ENCODE assay signal across 9 cellular contexts in the genomic region with DNA sequence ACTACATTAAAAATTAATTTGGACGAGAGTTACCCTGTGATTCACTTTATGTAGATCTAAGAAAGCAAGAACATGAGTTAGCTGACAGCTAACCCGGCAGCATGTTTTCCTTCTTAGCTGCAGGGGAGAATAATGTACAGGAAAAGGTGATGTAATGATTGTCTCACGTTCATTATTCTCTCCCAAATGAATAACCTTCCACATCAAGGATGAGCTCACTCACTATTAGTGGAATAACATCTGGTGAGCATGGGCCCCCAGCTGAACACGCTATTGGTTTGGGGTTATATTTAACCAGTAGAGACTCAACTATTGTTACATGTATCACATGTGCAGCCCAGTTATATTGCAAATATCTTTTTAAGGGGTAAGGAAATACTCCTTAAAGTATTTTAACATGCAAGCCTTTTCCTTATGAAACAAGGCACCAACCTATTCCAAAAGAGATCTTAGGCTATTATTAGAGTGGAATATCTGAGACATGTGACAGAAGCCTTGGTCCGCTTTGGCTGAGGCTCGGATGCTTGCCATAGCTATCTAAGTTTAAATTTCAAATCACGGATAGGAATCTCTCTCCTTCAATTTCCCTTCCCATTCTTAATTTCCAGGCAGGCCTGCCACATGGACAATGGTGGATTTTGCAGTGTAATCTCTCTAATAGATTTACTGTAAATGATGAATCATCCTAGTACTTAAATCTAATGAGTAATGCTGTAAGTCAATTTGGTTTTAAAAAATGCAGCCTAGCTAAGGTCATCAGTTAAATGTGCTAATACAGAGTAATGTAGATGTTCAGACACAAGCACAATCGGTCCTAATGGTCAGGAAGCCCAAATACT.
DNase-seq lines count a peak whose midpoint lies in the region; ATAC-seq and TF ChIP-seq lines count a peak whose summit lies in the region.
"Had no signal": no experiment of that assay in that cellular context is flagged by ENCODE, and none has a peak within 500 bp of the region (broad histone marks: within the 10 kb centered on the region; RNA-seq: fewer than 3 reads in every experiment).

No MANE protein-coding gene starts in this region.

- in situ Hi-C loops in brain microvascular endothelial cell (cut with HindIII; ENCODE audit: low pct_ligation_motif_present, low sequenced_read_pairs) = no loop called here

- DNase-seq in AG08395 (ENCODE audit: low spot score) (peak; percentile 59), brain microvascular endothelial cell (peak; percentile 42), kidney epithelial cell (ENCODE audit: low read depth) (peak; percentile 72), SKM-1 treated with dmso at 0.1 percent for 144 hours (lab: John Stamatoyannopoulos, UW; ENCODE audit: unreplicated experiment) (no peak), NCI-H510A (lab: John Stamatoyannopoulos, UW) (no peak)
- DNase-seq in activated naive CD4-positive, alpha-beta T cell treated with anti-CD3 and anti-CD28 coated beads, Interleukin-2, amount 50 U/mL, for 16 hours = no peak
- DNase-seq: activated effector memory CD4-positive, alpha-beta T cell treated with Interleukin-2 at 50 U/mL for 16 hours had no signal

- TF ChIP-seq CTCF in brain microvascular endothelial cell (IDR thresholded peaks at IDR 0.05; ENCODE audit: low read depth, low read length, missing control alignments) (no peak), kidney epithelial cell (IDR thresholded peaks at IDR 0.05; ENCODE audit: insufficient read depth, low read length, poor library complexity, severe bottlenecking) (no peak)

- H3K36me3 ChIP-seq in brain microvascular endothelial cell (replicated peaks) (no peaks in the 10 kb centered on the region), kidney epithelial cell (ENCODE audit: control insufficient read depth, insufficient read depth, low read length) (no peaks in the 10 kb centered on the region)

- H3K4me3 ChIP-seq in brain microvascular endothelial cell (ENCODE audit: low read depth, low read length) (no peak overlapping the region), kidney epithelial cell (ENCODE audit: low read depth, low read length) (no peak overlapping the region)

- H3K27me3 ChIP-seq in brain microvascular endothelial cell (replicated peaks) (no peaks in the 10 kb centered on the region), kidney epithelial cell (ENCODE audit: control insufficient read depth, insufficient read depth, low read length) (no peaks in the 10 kb centered on the region)

- peak overlapping the region; percentile 69 for H3K27ac ChIP-seq in brain microvascular endothelial cell

- ATAC-seq in HG02610 (IDR thresholded peaks at IDR 0.05; ENCODE audit: unreplicated experiment) (peak; percentile 3), HG03097 (IDR thresholded peaks at IDR 0.05; ENCODE audit: low FRiP score, unreplicated experiment) (no peak)

Comparison
In these comparisons a context has a peak if more than half of its experiments do, and no peak if none do; other contexts are left out.
1. DNase-seq: peak in AG08395 (single experiment), brain microvascular endothelial cell (single experiment) and kidney epithelial cell (single experiment); none in SKM-1 treated with dmso at 0.1 percent for 144 hours (single experiment), activated naive CD4-positive, alpha-beta T cell treated with anti-CD3 and anti-CD28 coated beads, Interleukin-2, amount 50 U/mL, for 16 hours (single experiment) and NCI-H510A (single experiment).